In the genomic region with DNA sequence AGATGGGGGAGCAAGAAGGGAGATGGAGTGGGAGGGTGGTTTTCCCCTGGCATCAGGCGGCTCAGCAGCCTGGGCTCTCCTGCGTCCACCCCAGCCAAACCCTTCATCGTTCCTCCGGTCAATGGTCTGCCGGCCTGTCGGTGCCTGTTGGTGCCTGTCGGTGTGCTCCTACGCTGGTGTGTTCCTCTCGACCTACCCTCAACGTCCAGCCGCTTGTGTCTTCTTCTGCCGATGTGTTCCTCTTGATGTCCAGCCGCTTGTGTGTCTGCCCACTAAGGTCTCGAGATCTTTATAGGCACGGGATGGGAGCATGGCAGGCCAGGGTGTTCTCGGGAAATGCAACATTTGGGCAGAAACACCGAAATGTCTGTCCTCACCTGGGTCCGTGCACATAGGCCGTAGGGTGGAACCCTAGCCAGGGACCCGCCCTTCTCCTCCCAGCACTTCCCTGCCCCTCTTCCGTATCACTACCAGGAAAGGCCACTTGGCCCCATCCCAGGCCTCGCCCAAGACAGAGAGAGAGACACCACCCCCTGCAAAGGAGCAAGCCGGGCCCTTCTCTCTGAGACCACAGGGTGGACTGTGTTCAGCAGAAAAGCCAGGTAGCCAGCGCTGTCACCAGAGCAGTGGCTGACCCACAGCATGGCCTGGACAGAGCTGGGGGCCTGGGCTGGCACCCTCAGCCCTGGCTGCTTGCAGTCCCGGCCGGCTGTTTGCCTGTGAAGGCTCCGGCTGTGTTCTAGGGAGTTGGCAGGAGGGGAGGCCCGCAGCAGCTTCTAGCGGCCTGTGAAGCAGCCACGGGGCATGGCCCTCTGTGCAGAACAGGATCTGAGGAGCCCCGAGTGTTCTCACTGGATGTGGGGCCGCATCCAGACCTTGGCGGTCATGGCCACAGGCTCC, we compare ENCODE assay signal across 15 cellular contexts.
DNase-seq lines count a peak whose midpoint lies in the region; ATAC-seq and TF ChIP-seq lines count a peak whose summit lies in the region.
"Had no signal": no experiment of that assay in that cellular context is flagged by ENCODE, and none has a peak within 500 bp of the region (broad histone marks: within the 10 kb centered on the region; RNA-seq: fewer than 3 reads in every experiment).

No MANE protein-coding gene starts in this region.

- ATAC-seq in Panc1, result peak; percentile 54
- ATAC-seq in left colon, result peak; percentile 86
- ATAC-seq in sciatic nerve, result no peak
- no peak for ATAC-seq in stimulated activated naive CD8-positive, alpha-beta T cell treated with anti-CD3 and anti-CD28 coated beads, Interleukin-15, Interleukin-2, amounts not matched to agents 100 U/mL and 50 U/mL, for 24 hours
- ATAC-seq in HG02981 (IDR thresholded peaks at IDR 0.05; ENCODE audit: unreplicated experiment), result no peak
- ATAC-seq: stimulated activated naive CD8-positive, alpha-beta T cell treated with anti-CD3 and anti-CD28 coated beads, Interleukin-15, amount 100 ng/mL, for 72 hours; T-cell had no signal

- H3K4me3 ChIP-seq in Panc1 (ENCODE audit: low read depth in 2 of 2, low read length in 2 of 2) (no peak overlapping the region), ascending aorta (no peak overlapping the region)

- DNase-seq in Panc1 (ENCODE audit: low read depth, low spot score), result no peak
- DNase-seq in ascending aorta (ENCODE audit: low spot score in 2 of 2), result peak; percentile 2 to 54
- peak; percentile 29 to 58 for DNase-seq in left colon
- DNase-seq in sciatic nerve (ENCODE audit: low spot score), result peak; percentile 57
- no peak for DNase-seq in stimulated activated naive CD8-positive, alpha-beta T cell treated with anti-CD3 and anti-CD28 coated beads, Interleukin-15, Interleukin-2, amounts not matched to agents 100 U/mL and 50 U/mL, for 24 hours
- DNase-seq in DMS79 treated with DMSO at 0.1 percent for 48 hours (lab: John Stamatoyannopoulos, UW), result no peak
- DNase-seq: activated CD4-positive, alpha-beta T cell treated with anti-CD3 and anti-CD28 coated beads, Interleukin-2, amount 50 U/mL, for 1 hour; cerebellar nuclear complex; NCI-H187; NCI-H524 had no signal

- CTCF ChIA-PET in Panc1 (lab: Charles Lee), result no interaction called here

- H3K27me3 ChIP-seq in Panc1 (ENCODE audit: control insufficient read depth, insufficient read depth, low read length) (peaks cover 13% of the 10 kb centered on the region; the same call in 1 of the 2 replicates), ascending aorta (no peaks in the 10 kb centered on the region)

- H3K9me3 ChIP-seq in Panc1 (ENCODE audit: control insufficient read depth, insufficient read depth, low read depth, low read length) (no peaks in the 10 kb centered on the region), ascending aorta (peaks cover 0 to 6% of the 10 kb centered on the region in 2 donors)

- TF ChIP-seq CTCF in Panc1 (IDR thresholded peaks at IDR 0.05), result no peak
- no peak for TF ChIP-seq CTCF in ascending aorta (IDR thresholded peaks at IDR 0.05)

- intact Hi-C loops in Panc1 (cut with micrococcal nuclease; ENCODE audit: unreplicated experiment), result no loop called here
- intact Hi-C loops in ascending aorta (cut with DNase I), result no loop called here
- intact Hi-C loops in left colon (cut with DNase I, micrococcal nuclease), result no loop called here
- intact Hi-C loops in sciatic nerve (cut with DNase I), result no loop called here

- POLR2A ChIA-PET in Panc1 (lab: Charles Lee), result no interaction called here

- in situ Hi-C loops in Panc1 (cut with HindIII; ENCODE audit: low pct_unique_long_range_greater_than_20kb, low sequenced_read_pairs), result no loop called here

- H3K27ac ChIP-seq in Panc1 (ENCODE audit: low read length), result no peak overlapping the region
- H3K27ac ChIP-seq in ascending aorta, result no peak overlapping the region
- H3K27ac ChIP-seq: C4-2B, HL-60 had no signal

- H3K36me3 ChIP-seq in Panc1 (ENCODE audit: control insufficient read depth, insufficient read depth, low read length) (no peaks in the 10 kb centered on the region), ascending aorta (no peaks in the 10 kb centered on the region)

- no TSS peak for BruUV-seq in Panc1 (replicated peaks; lab: Mats Ljungman, UMichigan)

- H3K4me1 ChIP-seq in Panc1 (ENCODE audit: control insufficient read depth, insufficient read depth, low read length) (no peaks in the 10 kb centered on the region), ascending aorta (no peaks in the 10 kb centered on the region)

Comparison
In these comparisons a context has a peak if more than half of its experiments do, and no peak if none do; other contexts are left out.
1. ATAC-seq: peak in Panc1 (single experiment) and left colon (single experiment); none in sciatic nerve (single experiment), stimulated activated naive CD8-positive, alpha-beta T cell treated with anti-CD3 and anti-CD28 coated beads, Interleukin-15, Interleukin-2, amounts not matched to agents 100 U/mL and 50 U/mL, for 24 hours (single experiment) and HG02981 (single experiment).
2. DNase-seq: peak in ascending aorta (2 of 2), left colon (2 of 2) and sciatic nerve (single experiment); none in Panc1 (single experiment), stimulated activated naive CD8-positive, alpha-beta T cell treated with anti-CD3 and anti-CD28 coated beads, Interleukin-15, Interleukin-2, amounts not matched to agents 100 U/mL and 50 U/mL, for 24 hours (single experiment) and DMS79 treated with DMSO at 0.1 percent for 48 hours (single experiment).